In genomic region chr6:163963205-163964120, GRCh38 we compare ENCODE assay signal across 20 cellular contexts.
"Had no signal": no experiment of that assay in that cellular context is flagged by ENCODE, and none has a peak within 500 bp of the region (broad histone marks: within the 10 kb centered on the region; RNA-seq: fewer than 3 reads in every experiment).

No MANE protein-coding gene starts in this region.

- H3K4me3 ChIP-seq: pancreas, spleen, thoracic aorta, vagina had no signal

- ATAC-seq: activated naive CD8-positive, alpha-beta T cell treated with anti-CD3 and anti-CD28 coated beads, Interleukin-2, amount 50 U/mL, for 24 hours; naive thymus-derived CD4-positive, alpha-beta T cell; pancreas had no signal

- DNase-seq: activated CD4-positive, alpha-beta memory T cell treated with anti-CD3 and anti-CD28 coated beads for 36 hours; activated CD4-positive, alpha-beta T cell treated with anti-CD3 and anti-CD28 coated beads for 48 hours; activated gamma-delta T cell; activated naive CD4-positive, alpha-beta T cell treated with anti-CD3 and anti-CD28 coated beads, Interleukin-2, amount 50 U/mL, for 16 hours; activated naive CD8-positive, alpha-beta T cell treated with anti-CD3 and anti-CD28 coated beads, Interleukin-2, amount 50 U/mL, for 24 hours; caudate nucleus; effector CD4-positive, alpha-beta T cell; foreskin fibroblast; hippocampal formation; kidney glomerular epithelial cell; naive thymus-derived CD4-positive, alpha-beta T cell; pancreas; spleen; stimulated activated CD4-positive, alpha-beta T cell treated with anti-CD3 and anti-CD28 coated beads, Interleukin-4, amount 100 ng/mL, for 1 hour; stimulated activated naive CD4-positive, alpha-beta T cell had no signal

- H3K9me3 ChIP-seq: pancreas, spleen, thoracic aorta, vagina had no signal

- H3K27ac ChIP-seq: pancreas, spleen, thoracic aorta, vagina had no signal

- H3K4me1 ChIP-seq: pancreas, vagina had no signal

- H3K9me3 Mint-ChIP-seq: activated CD4-positive, alpha-beta memory T cell treated with anti-CD3 and anti-CD28 coated beads for 36 hours; activated naive CD8-positive, alpha-beta T cell treated with anti-CD3 and anti-CD28 coated beads, Interleukin-2, amount 50 U/mL, for 24 hours; activated T-helper 1 cell treated with anti-CD3 and anti-CD28 coated beads, Interleukin-12 subunit alpha, Interleukin-12 subunit beta, Interleukin-2, Interleukin-4 antibody, amounts not matched to agents 30 ng/mL and 10 ng/mL and 1 ng/mL, durations not matched to agents 14 hours and 24 hours and 36 hours; dendritic cell treated with granulocyte-macrophage colony-stimulating factor and Interleukin-4, amounts not matched to agents 40 ng/mL and 50 ng/mL, for 4 days; naive thymus-derived CD4-positive, alpha-beta T cell; type B pancreatic cell had no signal

- H3K4me3 Mint-ChIP-seq: activated CD4-positive, alpha-beta memory T cell treated with anti-CD3 and anti-CD28 coated beads for 36 hours; activated naive CD8-positive, alpha-beta T cell treated with anti-CD3 and anti-CD28 coated beads, Interleukin-2, amount 50 U/mL, for 24 hours; activated T-helper 1 cell treated with anti-CD3 and anti-CD28 coated beads, Interleukin-12 subunit alpha, Interleukin-12 subunit beta, Interleukin-2, Interleukin-4 antibody, amounts not matched to agents 30 ng/mL and 10 ng/mL and 1 ng/mL, durations not matched to agents 14 hours and 24 hours and 36 hours; dendritic cell treated with granulocyte-macrophage colony-stimulating factor and Interleukin-4, amounts not matched to agents 40 ng/mL and 50 ng/mL, for 4 days; naive thymus-derived CD4-positive, alpha-beta T cell; type B pancreatic cell had no signal

- H3K27me3 ChIP-seq: pancreas, spleen, vagina had no signal

- H3K27ac Mint-ChIP-seq: activated CD4-positive, alpha-beta memory T cell treated with anti-CD3 and anti-CD28 coated beads for 36 hours; activated naive CD8-positive, alpha-beta T cell treated with anti-CD3 and anti-CD28 coated beads, Interleukin-2, amount 50 U/mL, for 24 hours; activated T-helper 1 cell treated with anti-CD3 and anti-CD28 coated beads, Interleukin-12 subunit alpha, Interleukin-12 subunit beta, Interleukin-2, Interleukin-4 antibody, amounts not matched to agents 30 ng/mL and 10 ng/mL and 1 ng/mL, durations not matched to agents 14 hours and 24 hours and 36 hours; dendritic cell treated with granulocyte-macrophage colony-stimulating factor and Interleukin-4, amounts not matched to agents 40 ng/mL and 50 ng/mL, for 4 days; naive thymus-derived CD4-positive, alpha-beta T cell; type B pancreatic cell had no signal

- H3K36me3 ChIP-seq: pancreas, spleen, thoracic aorta, vagina had no signal

- H3K27me3 Mint-ChIP-seq: activated CD4-positive, alpha-beta memory T cell treated with anti-CD3 and anti-CD28 coated beads for 36 hours had no signal

- H3K36me3 Mint-ChIP-seq: activated CD4-positive, alpha-beta memory T cell treated with anti-CD3 and anti-CD28 coated beads for 36 hours; naive thymus-derived CD4-positive, alpha-beta T cell; type B pancreatic cell had no signal

- H3K4me1 Mint-ChIP-seq: activated naive CD8-positive, alpha-beta T cell treated with anti-CD3 and anti-CD28 coated beads, Interleukin-2, amount 50 U/mL, for 24 hours; naive thymus-derived CD4-positive, alpha-beta T cell had no signal
